ENCODE assay signal across 8 cellular contexts in genomic region chr17:60142872-60143499, GRCh38. TPM values are rescaled to one million over a fixed set of nuclear protein-coding genes. Genes with fewer than 3 reads are reported as not detected.
A peak's percentile ranks its signal among the peaks of the same experiment; 100 is the strongest.
DNase-seq lines count a peak whose midpoint lies in the region; ATAC-seq, FAIRE-seq and TF ChIP-seq lines count a peak whose summit lies in the region.

No MANE protein-coding gene starts in this region.

- H3K4me1 ChIP-seq in HUES48 (ENCODE audit: control insufficient read depth, insufficient read depth, low read length) (peaks cover 31% of the 10 kb centered on the region), endodermal cell (ENCODE audit: control insufficient read depth, insufficient read depth, low read length) (peaks cover 9% of the 10 kb centered on the region), mesendoderm (ENCODE audit: control insufficient read depth, low read depth, low read length) (peaks cover 2% of the 10 kb centered on the region)

- no peak overlapping the region for H3K18ac ChIP-seq in mesendoderm (ENCODE audit: low read length)

- DNase-seq in NOMO-1 treated with DMSO at 0.1 percent for 48 hours (lab: John Stamatoyannopoulos, UW; ENCODE audit: unreplicated experiment) (peak; percentile 84), endodermal cell (peak; percentile 99), mesendoderm (peak; percentile 93)
- peak; percentile 51 to 61 for DNase-seq in activated CD8-positive, alpha-beta memory T cell treated with anti-CD3 and anti-CD28 coated beads for 1 hour (ENCODE audit: extremely low read depth in 1 of 2, low read depth in 1 of 2)
- peak; percentile 48 for DNase-seq in stimulated activated CD8-positive, alpha-beta memory T cell treated with anti-CD3 and anti-CD28 coated beads, Interleukin-15, amount 100 ng/mL, for 24 hours (ENCODE audit: low read depth)

- H3K4me2 ChIP-seq in mesendoderm (ENCODE audit: low read length) = peak overlapping the region; percentile 47

- H3K36me3 ChIP-seq in HUES48 (ENCODE audit: control insufficient read depth, insufficient read depth, low read length) (no peaks in the 10 kb centered on the region), endodermal cell (ENCODE audit: control insufficient read depth, insufficient read depth, low read length) (no peaks in the 10 kb centered on the region), mesendoderm (ENCODE audit: control insufficient read depth, insufficient read depth, low read length) (no peaks in the 10 kb centered on the region)

- no peak overlapping the region for H4K8ac ChIP-seq in mesendoderm (ENCODE audit: low read depth, low read length)

- peak overlapping the region; percentile 54 for H3K4me3 Mint-ChIP-seq in endodermal cell

- no peak overlapping the region for H2AK5ac ChIP-seq in mesendoderm (ENCODE audit: low read length)

- no peak overlapping the region for H3K4ac ChIP-seq in mesendoderm (ENCODE audit: low read depth, low read length)

- no peaks in the 10 kb centered on the region for H3K79me1 ChIP-seq in mesendoderm (ENCODE audit: low read length)

- H4K5ac ChIP-seq in mesendoderm (ENCODE audit: low read length) = no peak overlapping the region

- H3K9ac ChIP-seq in HUES48 (ENCODE audit: low read depth, low read length) (no peak overlapping the region), endodermal cell (ENCODE audit: extremely low read depth, low read length, poor library complexity, severe bottlenecking) (no peak overlapping the region), mesendoderm (ENCODE audit: low read length) (peak overlapping the region; percentile 40)

- peak overlapping the region; percentile 95 for H3K27ac Mint-ChIP-seq in endodermal cell

- H3K4me3 ChIP-seq in HUES48 (ENCODE audit: low read depth, low read length) (peak overlapping the region; percentile 55), endodermal cell (ENCODE audit: low read length) (peak overlapping the region; percentile 76), mesendoderm (ENCODE audit: low read length) (no peak overlapping the region)

- peaks cover 91% of the 10 kb centered on the region for H3K27me3 Mint-ChIP-seq in endodermal cell (ENCODE audit: insufficient read depth)

- peak; percentile 91 for TF ChIP-seq CTCF in endodermal cell (conservative IDR thresholded peaks at IDR 0.05)

- no peak for ATAC-seq in GM18505 (IDR thresholded peaks at IDR 0.05; ENCODE audit: unreplicated experiment)

- H3K23ac ChIP-seq in mesendoderm (ENCODE audit: low read length) = no peak overlapping the region

- no peaks in the 10 kb centered on the region for H3K9me3 Mint-ChIP-seq in endodermal cell

- H2BK5ac ChIP-seq in mesendoderm (ENCODE audit: low read length) = no peak overlapping the region

- H3K4me1 Mint-ChIP-seq in endodermal cell = peaks cover 31% of the 10 kb centered on the region

- WGBS in endodermal cell (ENCODE audit: insufficient coverage in 1 of 2, insufficient read length in 1 of 2), 2 experiments = 16 to 18% methylated on average over 4 to 10 of the region's 10 CpGs
- no CpG with 5 or more reads among the region's 10 CpGs for whole genome bisulfite sequencing in mesendoderm (ENCODE audit: extremely low coverage, insufficient coverage, low lambda C conversion rate)

- no peaks in the 10 kb centered on the region for H3K9me3 ChIP-seq in HUES48 (ENCODE audit: control insufficient read depth, insufficient read depth, low read length)
- H3K9me3 ChIP-seq in endodermal cell (ENCODE audit: control insufficient read depth, low read length) = no peaks in the 10 kb centered on the region

- H3K79me2 ChIP-seq in mesendoderm (ENCODE audit: control insufficient read depth, insufficient read depth, low read length) = no peaks in the 10 kb centered on the region

- H3K36me3 Mint-ChIP-seq in endodermal cell (ENCODE audit: low read depth) = no peaks in the 10 kb centered on the region

- H2BK120ac ChIP-seq in mesendoderm (ENCODE audit: low read depth, low read length) = no peak overlapping the region

- H2BK15ac ChIP-seq in mesendoderm (replicated peaks; ENCODE audit: low read depth) = no peak overlapping the region

- no peak for TF ChIP-seq POLR2A in GM18505 (IDR thresholded peaks at IDR 0.05; ENCODE audit: borderline replicate concordance, extremely low read depth, insufficient read depth, insufficient read length)

- H3K56ac ChIP-seq in mesendoderm (ENCODE audit: low read length) = peak overlapping the region; percentile 8

- peak; percentile 97 for FAIRE-seq in G401.6 (lab: Jason Lieb, UNC)

- H3K27ac ChIP-seq in HUES48 (ENCODE audit: low read depth, low read length) (peak overlapping the region; percentile 73), endodermal cell (ENCODE audit: low read depth, low read length) (no peak overlapping the region), mesendoderm (ENCODE audit: low read depth, low read length) (no peak overlapping the region)

- peaks cover 67% of the 10 kb centered on the region for H3K27me3 ChIP-seq in HUES48 (ENCODE audit: control insufficient read depth, insufficient read depth, low read length)
- peaks cover 78% of the 10 kb centered on the region for H3K27me3 ChIP-seq in endodermal cell (ENCODE audit: control insufficient read depth, insufficient read depth, low read length, poor library complexity, severe bottlenecking)
- H3K27me3 ChIP-seq in mesendoderm (ENCODE audit: insufficient read depth, low read length, poor library complexity) = peaks cover 34% of the 10 kb centered on the region

RNA-seq across cellular contexts. Expression of gene CA4, which starts 6.8 kb away (rescaled TPM):
- 1 to 10 TPM; 1.5 to 3.0 TPM for total RNA-seq in endodermal cell
- polyA plus RNA-seq in endodermal cell (2013, experiment 1 of 2) = 1.5 TPM
- polyA plus RNA-seq in endodermal cell (2013, experiment 2 of 2) = 0.66 TPM
- 0.32 TPM for polyA plus RNA-seq in mesendoderm (2013, experiment 1 of 2)
- polyA plus RNA-seq in mesendoderm (2013, experiment 2 of 2) = 0.24 TPM

Comparison
In these comparisons a context has a peak if more than half of its experiments do, and no peak if none do; other contexts are left out.
1. DNase-seq: peak in every context shown above with its lines; median percentile 99 in endodermal cell; 93 in mesendoderm; 84 in NOMO-1 treated with DMSO at 0.1 percent for 48 hours; 56 in activated CD8-positive, alpha-beta memory T cell treated with anti-CD3 and anti-CD28 coated beads for 1 hour; 48 in stimulated activated CD8-positive, alpha-beta memory T cell treated with anti-CD3 and anti-CD28 coated beads, Interleukin-15, amount 100 ng/mL, for 24 hours.